In genomic region chr13:92029641-92030040, GRCh38 we compare ENCODE assay signal across 32 cellular contexts.
"Had no signal": no experiment of that assay in that cellular context is flagged by ENCODE, and none has a peak within 500 bp of the region (broad histone marks: within the 10 kb centered on the region; RNA-seq: fewer than 3 reads in every experiment).

No MANE protein-coding gene starts in this region.

- H3K9me3 ChIP-seq: adrenal gland, ascending aorta, body of pancreas had no signal

- ATAC-seq: activated naive CD4-positive, alpha-beta T cell treated with anti-CD3 and anti-CD28 coated beads, Interleukin-2, amount 50 U/mL, for 72 hours; activated naive CD8-positive, alpha-beta T cell treated with anti-CD3 and anti-CD28 coated beads, Interleukin-2, amount 50 U/mL, for 24 hours; activated T-cell treated with anti-CD3 and anti-CD28 coated beads, Interleukin-2, amount 50 U/mL, for 4 hours; activated T-cell treated with anti-CD3 and anti-CD28 coated beads, Interleukin-2, amount 50 U/mL, for 72 hours; activated T-helper 17 cell treated with anti-CD3 and anti-CD28 coated beads, Interleukin-2, amount 50 U/mL, for 72 hours; body of pancreas had no signal

- H3K4me1 ChIP-seq: adrenal gland, ascending aorta, body of pancreas, breast epithelium had no signal

- DNase-seq: activated effector memory CD4-positive, alpha-beta T cell treated with anti-CD3 and anti-CD28 coated beads, Interleukin-2, amount 50 U/mL, for 16 hours; activated effector memory CD4-positive, alpha-beta T cell treated with Interleukin-2 at 50 U/mL for 16 hours; activated gamma-delta T cell; activated gamma-delta T cell treated with Interleukin-2 at 50 U/mL for 16 hours; activated naive CD4-positive, alpha-beta T cell; activated naive CD4-positive, alpha-beta T cell treated with anti-CD3 and anti-CD28 coated beads for 36 hours; activated naive CD4-positive, alpha-beta T cell treated with anti-CD3 and anti-CD28 coated beads, Interleukin-2, amount 10 ng/mL, durations not matched to agents 7 days and 5 days; activated naive CD4-positive, alpha-beta T cell treated with anti-CD3 and anti-CD28 coated beads, Interleukin-2, amount 50 U/mL, for 16 hours; activated naive CD4-positive, alpha-beta T cell treated with Interleukin-2 at 50 U/mL for 16 hours; activated naive CD8-positive, alpha-beta T cell treated with anti-CD3 and anti-CD28 coated beads for 36 hours; activated naive CD8-positive, alpha-beta T cell treated with anti-CD3 and anti-CD28 coated beads, Interleukin-2, amount 10 ng/mL, durations not matched to agents 7 days and 5 days; activated naive CD8-positive, alpha-beta T cell treated with anti-CD3 and anti-CD28 coated beads, Interleukin-2, amount 50 U/mL, for 24 hours; activated T-cell treated with anti-CD3 and anti-CD28 coated beads, Interleukin-2, amount 50 U/mL, for 1 hour; activated T-cell treated with anti-CD3 and anti-CD28 coated beads, Interleukin-2, amount 50 U/mL, for 24 hours; activated T-cell treated with anti-CD3 and anti-CD28 coated beads, Interleukin-2, amount 50 U/mL, for 4 hours; activated T-cell treated with anti-CD3 and anti-CD28 coated beads, Interleukin-2, amount 50 U/mL, for 48 hours; activated T-cell treated with anti-CD3 and anti-CD28 coated beads, Interleukin-2, amount 50 U/mL, for 72 hours; adrenal gland; amniotic stem cell; amygdala; anterior cingulate cortex; aorta; body of pancreas; brain microvascular endothelial cell; caudate nucleus; central memory CD4-positive, alpha-beta T cell; cerebellar nuclear complex had no signal

- H3K4me3 ChIP-seq: adrenal gland, ascending aorta, body of pancreas, breast epithelium, cardiac muscle cell had no signal

- H3K27ac ChIP-seq: adrenal gland, ascending aorta, body of pancreas, brain microvascular endothelial cell, breast epithelium, cardiac muscle cell had no signal

- H3K36me3 ChIP-seq: adrenal gland, ascending aorta, brain microvascular endothelial cell, breast epithelium, cardiac muscle cell had no signal

- H3K27me3 ChIP-seq: adrenal gland, ascending aorta, body of pancreas, brain microvascular endothelial cell, breast epithelium, cardiac muscle cell had no signal
